8 cellular contexts compared by ENCODE assay signal in the genomic region with DNA sequence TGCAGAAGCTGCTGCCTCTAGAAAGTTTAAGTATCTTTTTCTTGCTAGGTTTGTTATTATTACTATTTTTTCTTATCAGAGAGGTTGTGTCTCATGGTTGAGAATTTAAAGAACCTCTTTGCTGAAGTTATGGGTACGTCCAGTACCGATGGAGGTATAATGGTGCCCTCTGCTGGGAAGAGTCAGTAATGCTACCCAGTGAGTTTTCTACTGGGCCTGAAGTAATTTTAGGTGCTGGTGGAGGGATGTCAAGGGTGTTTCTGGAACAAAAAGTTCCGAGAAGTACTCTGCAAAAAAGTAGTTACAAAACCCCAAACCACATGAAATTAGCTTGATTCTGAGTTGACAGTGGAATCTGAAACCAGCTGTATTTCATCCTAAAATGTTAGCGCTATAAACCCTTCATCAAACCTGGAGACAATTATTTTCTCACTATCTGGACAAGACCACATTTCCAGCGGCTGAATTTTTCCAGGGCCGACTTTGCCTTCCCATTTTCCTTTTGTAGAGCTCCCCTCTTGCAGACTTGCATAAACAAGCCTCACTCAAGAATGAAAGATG.
A peak's percentile ranks its signal among the peaks of the same experiment; 100 is the strongest.
DNase-seq lines count a peak whose midpoint lies in the region; ATAC-seq and TF ChIP-seq lines count a peak whose summit lies in the region.

No MANE protein-coding gene starts in this region.

- H3K9me3 Mint-ChIP-seq in activated CD8-positive, alpha-beta T cell treated with anti-CD3 and anti-CD28 coated beads for 36 hours = no peaks in the 10 kb centered on the region
- peaks cover 4% of the 10 kb centered on the region for H3K9me3 Mint-ChIP-seq in osteocyte (ENCODE audit: unreplicated experiment)

- no peaks in the 10 kb centered on the region for H3K27me3 Mint-ChIP-seq in activated CD8-positive, alpha-beta T cell treated with anti-CD3 and anti-CD28 coated beads for 36 hours
- no peaks in the 10 kb centered on the region for H3K27me3 Mint-ChIP-seq in osteocyte (ENCODE audit: unreplicated experiment)

- DNase-seq in NCI-H2196 (lab: John Stamatoyannopoulos, UW; ENCODE audit: unreplicated experiment) = peak; percentile 35
- no peak for DNase-seq in NCI-H2196 treated with DMSO at 0.1 percent for 48 hours (lab: John Stamatoyannopoulos, UW; ENCODE audit: unreplicated experiment)
- peak; percentile 27 for DNase-seq in NCI-H146 treated with DMSO at 0.1 percent for 48 hours (lab: John Stamatoyannopoulos, UW; ENCODE audit: unreplicated experiment)
- DNase-seq in activated CD8-positive, alpha-beta T cell treated with anti-CD3 and anti-CD28 coated beads for 36 hours = peak; percentile 45
- DNase-seq in fibroblast of the conjunctiva (ENCODE audit: low read depth) = peak; percentile 49
- DNase-seq in osteocyte (ENCODE audit: extremely low spot score, unreplicated experiment) = no peak

- H3K4me1 Mint-ChIP-seq in activated CD8-positive, alpha-beta T cell treated with anti-CD3 and anti-CD28 coated beads for 36 hours (ENCODE audit: low read depth) = no peaks in the 10 kb centered on the region
- H3K4me1 Mint-ChIP-seq in osteocyte (ENCODE audit: unreplicated experiment) = peaks cover 8% of the 10 kb centered on the region

- POLR2A ChIA-PET in activated CD8-positive, alpha-beta T cell treated with anti-CD3 and anti-CD28 coated beads for 36 hours (lab: Charles Lee) = no interaction called here

- H3K27ac Mint-ChIP-seq in activated CD8-positive, alpha-beta T cell treated with anti-CD3 and anti-CD28 coated beads for 36 hours = no peak overlapping the region
- no peak overlapping the region for H3K27ac Mint-ChIP-seq in osteocyte (ENCODE audit: unreplicated experiment)

- intact Hi-C loops in activated CD8-positive, alpha-beta T cell treated with anti-CD3 and anti-CD28 coated beads for 36 hours (cut with micrococcal nuclease) = loop anchor here (2.0 kb wide), 1 partner anchor 532 kb away; no protein-coding TSS in a partner anchor

- ATAC-seq in GM21529 (IDR thresholded peaks at IDR 0.05; ENCODE audit: unreplicated experiment) = peak; percentile 81
- no peak for ATAC-seq in activated CD8-positive, alpha-beta T cell treated with anti-CD3 and anti-CD28 coated beads for 36 hours
- no peak for ATAC-seq in HG02884 (IDR thresholded peaks at IDR 0.05; ENCODE audit: unreplicated experiment)

- no peaks in the 10 kb centered on the region for H3K36me3 Mint-ChIP-seq in activated CD8-positive, alpha-beta T cell treated with anti-CD3 and anti-CD28 coated beads for 36 hours (ENCODE audit: low read depth)
- no peaks in the 10 kb centered on the region for H3K36me3 Mint-ChIP-seq in osteocyte (ENCODE audit: unreplicated experiment)

- no peak overlapping the region for H3K4me3 Mint-ChIP-seq in activated CD8-positive, alpha-beta T cell treated with anti-CD3 and anti-CD28 coated beads for 36 hours
- no peak overlapping the region for H3K4me3 Mint-ChIP-seq in osteocyte (ENCODE audit: unreplicated experiment)

- CTCF ChIA-PET in activated CD8-positive, alpha-beta T cell treated with anti-CD3 and anti-CD28 coated beads for 36 hours (lab: Charles Lee) = interaction anchor here (0.7 to 4.8 kb wide), 5 partner anchors 8 to 533 kb away, joined by 3 to 58 read pairs (median 4); no protein-coding TSS in a partner anchor

- TF ChIP-seq CTCF in activated CD8-positive, alpha-beta T cell treated with anti-CD3 and anti-CD28 coated beads for 36 hours (IDR thresholded peaks at IDR 0.05) = peak; percentile 50
- peak; percentile 74 for TF ChIP-seq CTCF in osteocyte (IDR thresholded peaks at IDR 0.05)

Comparison
In these comparisons a context has a peak if more than half of its experiments do, and no peak if none do; other contexts are left out.
1. DNase-seq: peak in NCI-H2196 (single experiment), NCI-H146 treated with DMSO at 0.1 percent for 48 hours (single experiment), activated CD8-positive, alpha-beta T cell treated with anti-CD3 and anti-CD28 coated beads for 36 hours (single experiment) and fibroblast of the conjunctiva (single experiment); none in NCI-H2196 treated with DMSO at 0.1 percent for 48 hours (single experiment) and osteocyte (single experiment).